Comparison of ENCODE assay signal across 11 cellular contexts in genomic region chr3:72255191-72255590, GRCh38.
DNase-seq lines count a peak whose midpoint lies in the region; FAIRE-seq and TF ChIP-seq lines count a peak whose summit lies in the region.
"Had no signal": no experiment of that assay in that cellular context is flagged by ENCODE, and none has a peak within 500 bp of the region (broad histone marks: within the 10 kb centered on the region; RNA-seq: fewer than 3 reads in every experiment).

No MANE protein-coding gene starts in this region.

- no peaks in the 10 kb centered on the region for H3K36me3 ChIP-seq in kidney (ENCODE audit: control insufficient read depth in 1 of 2, insufficient read depth in 2 of 2, low read length in 2 of 2)

- intact Hi-C loops in kidney (cut with DNase I): no loop called here

- no peak overlapping the region for H3K9ac ChIP-seq in kidney (ENCODE audit: low read length in 2 of 2)

- TF ChIP-seq CTCF in cardiac fibroblast (IDR thresholded peaks at IDR 0.05; ENCODE audit: low read depth, low read length) (no peak), kidney (IDR thresholded peaks at IDR 0.05; ENCODE audit: borderline replicate concordance, extremely low read depth, insufficient read depth) (no peak)

- H3K4me1 ChIP-seq in kidney (ENCODE audit: control insufficient read depth in 1 of 2, insufficient read depth in 1 of 2, low read depth in 1 of 2, low read length in 2 of 2): peaks cover 9 to 12% of the 10 kb centered on the region in 2 donors

- H3K27ac ChIP-seq in kidney (ENCODE audit: low read depth in 2 of 2, low read length in 2 of 2) (no peak overlapping the region), temporal lobe (ENCODE audit: low read depth, low read length) (peak overlapping the region; percentile 69)
- H3K27ac ChIP-seq: SK-N-MC had no signal

- FAIRE-seq in kidney (lab: Jason Lieb, UNC): no peak
- FAIRE-seq: A204.1 had no signal

- no peaks in the 10 kb centered on the region for H3K9me3 ChIP-seq in kidney (ENCODE audit: control insufficient read depth in 1 of 2, low read length in 2 of 2)

- H3K4me3 ChIP-seq in cardiac fibroblast (replicated peaks in 1 of 2; ENCODE audit: low read depth in 2 of 2, low read length in 2 of 2) (no peak overlapping the region), kidney (ENCODE audit: low read length in 2 of 2) (no peak overlapping the region)
- H3K4me3 ChIP-seq: SK-N-MC had no signal

- DNase-seq in DMS79 treated with DMSO at 0.1 percent for 48 hours (lab: John Stamatoyannopoulos, UW) (peak; percentile 5), DMS79 (lab: John Stamatoyannopoulos, UW) (no peak), cardiac fibroblast (ENCODE audit: low read depth in 2 of 2) (peak; percentile 25 to 68), kidney (peak; percentile 85), HPDE6-E6E7 (ENCODE audit: extremely low spot score) (no peak), SHP77 treated with DMSO at 0.1 percent for 48 hours (lab: John Stamatoyannopoulos, UW) (no peak)
- no peak for DNase-seq in activated CD4-positive, alpha-beta T cell treated with anti-CD3 and anti-CD28 coated beads for 48 hours
- DNase-seq: GDM1 had no signal

Comparison
In these comparisons a context has a peak if more than half of its experiments do, and no peak if none do; other contexts are left out.
1. DNase-seq: peak in DMS79 treated with DMSO at 0.1 percent for 48 hours (single experiment), cardiac fibroblast (2 of 2) and kidney (single experiment); none in DMS79 (single experiment), HPDE6-E6E7 (single experiment), SHP77 treated with DMSO at 0.1 percent for 48 hours (single experiment) and activated CD4-positive, alpha-beta T cell treated with anti-CD3 and anti-CD28 coated beads for 48 hours (single experiment).